17 cellular contexts compared by ENCODE assay signal in genomic region chr10:121577568-121577967, GRCh38. TPM values are rescaled to one million over a fixed set of nuclear protein-coding genes. Genes with fewer than 3 reads are reported as not detected.
DNase-seq lines count a peak whose midpoint lies in the region; ATAC-seq and TF ChIP-seq lines count a peak whose summit lies in the region.
"Had no signal": no experiment of that assay in that cellular context is flagged by ENCODE, and none has a peak within 500 bp of the region (broad histone marks: within the 10 kb centered on the region; RNA-seq: fewer than 3 reads in every experiment).

No MANE protein-coding gene starts in this region.

- H3K27ac ChIP-seq in RWPE1 (no peak overlapping the region), foreskin keratinocyte (no peak overlapping the region), trophoblast cell (ENCODE audit: low read depth, low read length) (no peak overlapping the region), ovary (no peak overlapping the region)
- H3K27ac ChIP-seq: PC-9 had no signal

- no CpG with 5 or more reads among the region's 8 CpGs for WGBS in trophoblast cell (ENCODE audit: extremely low coverage, insufficient coverage, insufficient read length)
- WGBS in ovary, 3 donors: 67 to 68% (median 68%) methylated on average over 8 of the region's 8 CpGs

- no peak overlapping the region for H4K8ac ChIP-seq in trophoblast cell (ENCODE audit: low read depth, low read length)

- CTCF ChIA-PET in Caco-2 (lab: Charles Lee) (no interaction called here), RWPE1 (lab: Yijun Ruan, JAX) (interaction anchor here (0.6 kb wide), 1 partner anchor 390 kb away, joined by 3 read pairs; no protein-coding TSS in a partner anchor)

- DNase-seq in Caco-2: no peak
- DNase-seq in RWPE1 (ENCODE audit: low spot score): peak; percentile 64
- DNase-seq in foreskin keratinocyte: peak; percentile 41 to 58
- DNase-seq in trophoblast cell: no peak
- DNase-seq in NCI-H446 (lab: John Stamatoyannopoulos, UW): no peak
- DNase-seq in ovary: no peak
- no peak for DNase-seq in omental fat pad (ENCODE audit: low spot score)
- DNase-seq: COR-L47, DMS53, HCEC 1CT, MM.1S, NCI-H1105 treated with DMSO at 0.1 percent for 48 hours, NCI-H187, NCI-H510A treated with DMSO at 0.1 percent for 48 hours, PC-9 had no signal

- H3K4me1 ChIP-seq in Caco-2 (peaks cover 51% of the 10 kb centered on the region), foreskin keratinocyte (peaks cover 63% of the 10 kb centered on the region), trophoblast cell (ENCODE audit: control insufficient read depth in 1 of 2, insufficient read depth in 2 of 2, low read length in 2 of 2) (peaks cover 38 to 50% of the 10 kb centered on the region in 2 experiments), ovary (ENCODE audit: insufficient read depth) (no peaks in the 10 kb centered on the region)

- H3K4me3 ChIP-seq in Caco-2 (ENCODE audit: low read depth, low read length) (no peak overlapping the region), trophoblast cell (ENCODE audit: low read depth, low read length) (no peak overlapping the region), ovary (no peak overlapping the region)
- H3K4me3 ChIP-seq: PC-9 had no signal

- no peak overlapping the region for H3K18ac ChIP-seq in trophoblast cell (ENCODE audit: low read length)

- no peaks in the 10 kb centered on the region for H3K79me2 ChIP-seq in trophoblast cell (ENCODE audit: control insufficient read depth, insufficient read depth, low read length, poor library complexity)

- peaks cover 38% of the 10 kb centered on the region for H3K4me1 Mint-ChIP-seq in Caco-2 (ENCODE audit: low read depth, unreplicated experiment)
- H3K4me1 Mint-ChIP-seq: CD14-positive monocyte had no signal

- no peak for TF ChIP-seq POLR2A in ovary (IDR thresholded peaks at IDR 0.05)

- H2BK12ac ChIP-seq in trophoblast cell (ENCODE audit: low read length): no peak overlapping the region

- no peak overlapping the region for H4K12ac ChIP-seq in trophoblast cell (ENCODE audit: low read depth, low read length)

- no peak overlapping the region for H3K9ac ChIP-seq in trophoblast cell (ENCODE audit: low read length)

- H3K36me3 ChIP-seq in Caco-2 (ENCODE audit: control insufficient read depth, insufficient read depth, low read length) (no peaks in the 10 kb centered on the region), trophoblast cell (ENCODE audit: control insufficient read depth in 1 of 2, insufficient read depth in 2 of 2, low read length in 2 of 2) (peaks cover 0 to 2% of the 10 kb centered on the region in 2 experiments), ovary (no peaks in the 10 kb centered on the region)

- no TSS peak for BruUV-seq in Caco-2 (replicated peaks; lab: Mats Ljungman, UMichigan)

- H3K4me3 Mint-ChIP-seq in Caco-2 (ENCODE audit: unreplicated experiment): no peak overlapping the region
- H3K4me3 Mint-ChIP-seq: CD14-positive monocyte had no signal

- no peak overlapping the region for H4K91ac ChIP-seq in trophoblast cell (ENCODE audit: low read depth, low read length)

- H3K27me3 Mint-ChIP-seq in Caco-2 (ENCODE audit: insufficient read depth, unreplicated experiment): no peaks in the 10 kb centered on the region

- no peak overlapping the region for H2BK5ac ChIP-seq in trophoblast cell (ENCODE audit: low read depth, low read length, poor library complexity)

- peaks cover 8% of the 10 kb centered on the region for H3K79me1 ChIP-seq in trophoblast cell (ENCODE audit: low read length)

- ATAC-seq in foreskin keratinocyte (no peak), omental fat pad (ENCODE audit: low FRiP score) (no peak), GM18867 (IDR thresholded peaks at IDR 0.05; ENCODE audit: unreplicated experiment) (no peak)

- H3K27ac Mint-ChIP-seq in Caco-2 (ENCODE audit: unreplicated experiment): peak overlapping the region; percentile 92

- TF ChIP-seq EP300 in ovary (IDR thresholded peaks at IDR 0.05): no peak

- peak overlapping the region; percentile 44 for H3K4ac ChIP-seq in trophoblast cell (ENCODE audit: low read depth, low read length)

- H2BK120ac ChIP-seq in trophoblast cell (ENCODE audit: insufficient read depth, low read length, poor library complexity): no peak overlapping the region

- no peaks in the 10 kb centered on the region for H3K27me3 ChIP-seq in Caco-2 (replicated peaks; ENCODE audit: control insufficient read depth, insufficient read depth, low read length)
- no peaks in the 10 kb centered on the region for H3K27me3 ChIP-seq in foreskin keratinocyte
- no peaks in the 10 kb centered on the region for H3K27me3 ChIP-seq in trophoblast cell (ENCODE audit: insufficient read depth, low read length)
- H3K27me3 ChIP-seq in ovary: no peaks in the 10 kb centered on the region

- H3K36me3 Mint-ChIP-seq in Caco-2 (ENCODE audit: insufficient read depth, unreplicated experiment): peaks cover 100% of the 10 kb centered on the region
- H3K36me3 Mint-ChIP-seq: CD14-positive monocyte had no signal

- no peak overlapping the region for H2AK5ac ChIP-seq in trophoblast cell (ENCODE audit: low read length)

- H3K9me3 ChIP-seq in Caco-2 (no peaks in the 10 kb centered on the region), trophoblast cell (ENCODE audit: insufficient read depth, low read depth, low read length) (no peaks in the 10 kb centered on the region), ovary (no peaks in the 10 kb centered on the region)

- no peak for TF ChIP-seq CTCF in Caco-2 (IDR thresholded peaks at IDR 0.05; ENCODE audit: insufficient read depth in 1 of 2, low read depth in 1 of 2, low read length in 1 of 2, severe bottlenecking in 1 of 2, unreplicated experiment in 1 of 2)
- TF ChIP-seq CTCF in RWPE1 (conservative IDR thresholded peaks at IDR 0.05; ENCODE audit: low read depth): no peak
- no peak for TF ChIP-seq CTCF in foreskin keratinocyte (conservative IDR thresholded peaks at IDR 0.05)
- no peak for TF ChIP-seq CTCF in ovary (IDR thresholded peaks at IDR 0.05)
- no peak for TF ChIP-seq CTCF in omental fat pad (IDR thresholded peaks at IDR 0.05)

- no peak overlapping the region for H2AFZ ChIP-seq in trophoblast cell (ENCODE audit: insufficient read depth, low read length, poor library complexity)
- H2AFZ ChIP-seq: PC-9 had no signal

- H3K23ac ChIP-seq in trophoblast cell (ENCODE audit: low read length): no peak overlapping the region

- no peak overlapping the region for H3K4me2 ChIP-seq in trophoblast cell (ENCODE audit: low read length)
- H3K4me2 ChIP-seq: PC-9 had no signal

- no peak overlapping the region for H3K14ac ChIP-seq in trophoblast cell (ENCODE audit: low read length)

- H3K9me3 Mint-ChIP-seq in Caco-2 (ENCODE audit: unreplicated experiment): no peaks in the 10 kb centered on the region

- POLR2A ChIA-PET in Caco-2 (lab: Charles Lee): no interaction called here
- POLR2A ChIA-PET in RWPE1 (lab: Yijun Ruan, JAX; ENCODE audit: low non-redundant PET): no interaction called here

- intact Hi-C loops in Caco-2 (cut with micrococcal nuclease; ENCODE audit: unreplicated experiment) (no loop called here), ovary (cut with DNase I) (no loop called here)

RNA-seq across cellular contexts. Expression of gene FGFR2, which starts 20.7 kb away (rescaled TPM):
- total RNA-seq in Caco-2 (2022) (266 and 286 TPM in 2 replicates), foreskin keratinocyte (30.3 and 35.8 TPM in 2 replicates), ovary (10 to 100 TPM; 11.9 to 52.2 (median 29.7) TPM), omental fat pad (1 to 10 TPM; 2.0 to 8.4 (median 2.4) TPM)
- polyA plus RNA-seq in foreskin keratinocyte (11.1 and 14.3 TPM in 2 replicates), ovary (10 to 100 TPM in 1 of 2 donors, 1 to 10 TPM in 1; 8.8 to 16.1 TPM)
- polyA plus RNA-seq in trophoblast cell (2013): 21.4 and 23.8 TPM in 2 replicates
- total RNA-seq: PC-9 had no signal
- polyA plus RNA-seq: CD14-positive monocyte had no signal

Comparison
In these comparisons a context has a peak if more than half of its experiments do, and no peak if none do; other contexts are left out.
1. DNase-seq: peak in RWPE1 (single experiment) and foreskin keratinocyte (2 of 2); none in Caco-2 (0 of 2), trophoblast cell (0 of 2), NCI-H446 (0 of 2), ovary (0 of 5) and omental fat pad (single experiment).